In the genomic region with DNA sequence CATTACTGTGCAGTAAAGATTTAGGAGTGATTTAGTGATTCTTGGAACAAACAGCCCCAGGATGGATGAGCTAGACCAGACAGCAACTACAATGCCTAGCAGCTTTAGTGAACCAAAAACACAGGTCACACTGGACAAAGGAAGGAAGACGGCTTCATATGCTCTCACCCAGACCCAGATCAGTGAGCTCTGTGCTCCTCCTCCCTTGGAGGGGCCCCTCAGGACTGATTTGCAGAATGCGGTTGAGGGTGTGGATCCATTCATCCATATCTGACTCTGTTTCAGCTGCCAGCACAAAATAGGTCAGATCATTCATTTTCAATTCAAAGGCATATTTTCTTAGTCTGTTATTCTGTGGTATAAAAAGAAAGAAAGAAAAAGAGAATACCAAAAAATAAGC, we compare ENCODE assay signal across 12 cellular contexts.
DNase-seq lines count a peak whose midpoint lies in the region; ATAC-seq lines count a peak whose summit lies in the region.
"Had no signal": no experiment of that assay in that cellular context is flagged by ENCODE, and none has a peak within 500 bp of the region (broad histone marks: within the 10 kb centered on the region; RNA-seq: fewer than 3 reads in every experiment).

No MANE protein-coding gene starts in this region.

- peak; percentile 77 for DNase-seq in kidney tubule cell (ENCODE audit: low spot score)
- DNase-seq in NCI-H526 treated with DMSO at 0.1 percent for 48 hours (lab: John Stamatoyannopoulos, UW) = no peak
- no peak for DNase-seq in nucleus accumbens (lab: John Stamatoyannopoulos, UW)
- DNase-seq in COLO668 (lab: John Stamatoyannopoulos, UW; ENCODE audit: unreplicated experiment) = no peak
- DNase-seq in NCI-H1105 (lab: John Stamatoyannopoulos, UW) = no peak
- DNase-seq: Calu3; Karpas-422; stimulated activated CD4-positive, alpha-beta T cell treated with anti-CD3 and anti-CD28 coated beads, Interleukin-4, amount 100 ng/mL, for 4 hours; substantia nigra had no signal

- ATAC-seq in GM18511 (IDR thresholded peaks at IDR 0.05; ENCODE audit: unreplicated experiment) (peak; percentile 92), GM21526 (IDR thresholded peaks at IDR 0.05; ENCODE audit: low FRiP score, unreplicated experiment) (peak; percentile 59), HG03342 (IDR thresholded peaks at IDR 0.05; ENCODE audit: unreplicated experiment) (peak; percentile 80)
